In the genomic region with DNA sequence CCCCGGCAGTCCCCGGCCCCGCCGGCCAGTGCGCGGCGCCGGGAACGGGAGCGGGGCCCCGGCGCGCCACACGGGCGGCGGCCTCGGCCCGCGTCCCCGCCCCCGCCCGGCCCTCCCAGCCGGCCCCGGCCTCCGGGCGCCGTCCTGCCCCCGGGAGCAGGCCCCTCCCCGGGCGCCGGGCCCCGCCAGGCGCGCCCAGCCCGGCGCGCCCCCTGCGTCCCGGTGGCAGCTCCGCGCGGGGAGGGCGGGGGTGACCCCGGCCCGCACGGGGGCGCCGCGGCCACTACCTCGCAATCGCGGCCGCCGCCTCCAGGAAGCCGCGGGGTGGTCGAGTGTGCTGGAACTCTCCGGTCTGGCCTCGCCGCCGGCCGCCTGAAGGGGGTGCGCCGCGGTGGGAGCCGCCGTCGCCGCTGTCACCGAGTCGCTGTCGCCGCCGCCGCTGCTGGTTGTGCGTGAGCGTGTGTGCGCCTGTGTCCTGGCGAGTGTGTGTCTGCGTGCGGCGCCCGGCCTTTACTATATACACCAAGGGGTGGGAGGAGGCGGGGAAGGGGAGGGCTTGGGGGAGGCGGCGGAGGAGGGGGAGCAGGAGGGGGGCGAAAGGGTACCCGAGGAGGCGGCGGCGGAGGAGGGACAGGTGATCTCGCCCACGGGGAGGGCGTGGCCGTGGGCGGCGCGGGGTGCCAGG, we compare ENCODE assay signal across 8 cellular contexts. TPM values are rescaled to one million over a fixed set of nuclear protein-coding genes. Genes with fewer than 3 reads are reported as not detected.
DNase-seq lines count a peak whose midpoint lies in the region; ATAC-seq and TF ChIP-seq lines count a peak whose summit lies in the region.

Gene RAI2, minus strand, starts transcription at position 488 of the 685 bp plus-strand sequence. CDS start 59,288 bp downstream, outside the sequence.

- ATAC-seq in left lung (peak; percentile 64), GM21825 (IDR thresholded peaks at IDR 0.05; ENCODE audit: unreplicated experiment) (no peak), GM18505 (IDR thresholded peaks at IDR 0.05; ENCODE audit: unreplicated experiment) (no peak)

- intact Hi-C loops in left lung (cut with DNase I), result no loop called here

- TF ChIP-seq POLR2A in GM18505 (IDR thresholded peaks at IDR 0.05; ENCODE audit: borderline replicate concordance, extremely low read depth, insufficient read depth, insufficient read length), result no peak

- no peaks in the 10 kb centered on the region for H3K9me3 ChIP-seq in left lung

- DNase-seq in COLO668 (lab: John Stamatoyannopoulos, UW; ENCODE audit: unreplicated experiment), result peak; percentile 64
- DNase-seq in NCI-H748 treated with DMSO at 0.1 percent for 48 hours (lab: John Stamatoyannopoulos, UW), result peak; percentile 58
- peak in 1 of 2 donors; percentile 71 for DNase-seq in left lung
- peak; percentile 8 to 9 for DNase-seq in stimulated activated CD8-positive, alpha-beta memory T cell treated with anti-CD3 and anti-CD28 coated beads, Interleukin-15, amount 100 ng/mL, for 4 hours (ENCODE audit: low read depth in 2 of 2)
- no peak for DNase-seq in SIG-M5 treated with dmso at 0.1 percent for 504 hours (lab: John Stamatoyannopoulos, UW; ENCODE audit: unreplicated experiment)

- peak within 1 kb of the TSS; percentile 37 to 49 for H3K4me3 ChIP-seq in left lung

- peaks cover 6% of the 10 kb centered on the region for H3K4me1 Mint-ChIP-seq in brain

- H3K9me3 Mint-ChIP-seq in brain, result peaks cover 0 to 3% (median 0%) of the 10 kb centered on the region in 5 experiments

- peak within 1 kb of the TSS; percentile 87 to 95 (median 90) for H3K4me3 Mint-ChIP-seq in brain

- H3K27me3 Mint-ChIP-seq in brain, result peaks cover 70% of the 10 kb centered on the region

- no peaks in the 10 kb centered on the region for H3K4me1 ChIP-seq in left lung

- H3K36me3 ChIP-seq in left lung, result no peaks in the 10 kb centered on the region

- peaks cover 4 to 40% of the 10 kb centered on the region in 2 donors for H3K27me3 ChIP-seq in left lung

- no peaks in the 10 kb centered on the region for H3K36me3 Mint-ChIP-seq in brain

- H3K27ac ChIP-seq in left lung, result peak within 1 kb of the TSS; percentile 59 to 73

- TF ChIP-seq CTCF in brain (conservative IDR thresholded peaks at IDR 0.05), result no peak
- TF ChIP-seq CTCF in left lung (IDR thresholded peaks at IDR 0.05), result no peak

- peak within 1 kb of the TSS; percentile 68 to 84 (median 80) for H3K27ac Mint-ChIP-seq in brain

RNA-seq across cellular contexts. Expression of gene RAI2, which starts in this region (rescaled TPM):
- 12.0 TPM for polyA plus RNA-seq in brain (ENCODE audit: insufficient read depth, low read depth, low replicate concordance)
- 10 to 100 TPM; 17.3 to 20.6 TPM for total RNA-seq in left lung
